ENCODE assay signal across 12 cellular contexts in the genomic region with DNA sequence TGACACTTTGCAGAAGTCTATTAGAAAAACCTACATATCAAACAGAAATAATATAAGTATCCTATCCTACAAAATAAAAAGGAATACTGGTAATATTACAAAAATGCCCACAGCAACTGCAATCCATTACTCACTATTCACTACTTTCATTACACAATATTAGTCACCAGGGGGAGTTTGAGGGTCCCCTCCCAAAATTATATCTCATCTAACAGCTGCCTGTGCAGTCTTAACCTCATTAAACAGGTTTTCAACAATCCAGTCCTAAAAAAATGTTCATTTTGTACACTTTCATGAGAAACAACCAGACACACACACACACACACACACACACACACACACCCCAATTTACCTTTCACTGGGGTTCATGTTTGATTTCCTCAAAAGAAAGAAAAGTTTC. TPM values are rescaled to one million over a fixed set of nuclear protein-coding genes. Genes with fewer than 3 reads are reported as not detected.
DNase-seq lines count a peak whose midpoint lies in the region; ATAC-seq, FAIRE-seq and TF ChIP-seq lines count a peak whose summit lies in the region.
"Had no signal": no experiment of that assay in that cellular context is flagged by ENCODE, and none has a peak within 500 bp of the region (broad histone marks: within the 10 kb centered on the region; RNA-seq: fewer than 3 reads in every experiment).

No MANE protein-coding gene starts in this region.

- no peak overlapping the region for H3K4ac ChIP-seq in IMR-90 (ENCODE audit: low read depth, low read length)

- intact Hi-C loops in IMR-90 (cut with micrococcal nuclease), result loop anchor here (10.0 kb wide), 1 partner anchor 49 kb away; no protein-coding TSS in a partner anchor

- H4K5ac ChIP-seq in IMR-90 (ENCODE audit: low read depth, low read length), result no peak overlapping the region

- H3K79me2 ChIP-seq in DND-41 (ENCODE audit: insufficient read depth, low read length) (peaks cover 71% of the 10 kb centered on the region), astrocyte (ENCODE audit: insufficient read depth, low read length) (peaks cover 56% of the 10 kb centered on the region)

- H3K27me3 ChIP-seq in DND-41 (ENCODE audit: insufficient read depth, low read length, poor library complexity) (no peaks in the 10 kb centered on the region), IMR-90 (ENCODE audit: control insufficient read depth, insufficient read depth, low read length) (no peaks in the 10 kb centered on the region), astrocyte (ENCODE audit: insufficient read depth, low read length) (no peaks in the 10 kb centered on the region)
- H3K27me3 ChIP-seq: stomach had no signal

- 0 out of 4 replicates have a peak overlapping the region, but pooled peaks of 1 of the 2 experiments have one; percentile 0 for H4K8ac ChIP-seq in IMR-90 (ENCODE audit: low read depth in 2 of 2, low read length in 2 of 2)

- H3K27ac Mint-ChIP-seq in astrocyte (ENCODE audit: unreplicated experiment), result no peak overlapping the region
- peak overlapping the region; percentile 55 for H3K27ac Mint-ChIP-seq in mesothelial cell of epicardium

- H3K4me1 ChIP-seq in DND-41 (ENCODE audit: insufficient read depth, low read length), result peaks cover 49% of the 10 kb centered on the region
- H3K4me1 ChIP-seq in IMR-90 (ENCODE audit: control insufficient read depth, insufficient read depth, low read length), result peaks cover 8% of the 10 kb centered on the region
- peaks cover 15% of the 10 kb centered on the region for H3K4me1 ChIP-seq in astrocyte (ENCODE audit: insufficient read depth, low read length)

- no peak for TF ChIP-seq RAD21 in IMR-90 (IDR thresholded peaks at IDR 0.05; ENCODE audit: low read length)

- H3K9me3 ChIP-seq in DND-41 (ENCODE audit: insufficient read depth, low read length, severe bottlenecking), result no peaks in the 10 kb centered on the region
- H3K9me3 ChIP-seq in IMR-90 (ENCODE audit: control insufficient read depth, insufficient read depth, low read length), result no peaks in the 10 kb centered on the region
- H3K9me3 ChIP-seq in astrocyte (ENCODE audit: insufficient read depth, low read depth, low read length), result no peaks in the 10 kb centered on the region
- H3K9me3 ChIP-seq: stomach had no signal

- H2AFZ ChIP-seq in DND-41 (ENCODE audit: low read depth, low read length), result no peak overlapping the region
- no peak overlapping the region for H2AFZ ChIP-seq in IMR-90 (replicated peaks; ENCODE audit: low read length, poor library complexity)
- no peak overlapping the region for H2AFZ ChIP-seq in astrocyte (ENCODE audit: low read depth, low read length)

- BruUV-seq in IMR-90 (replicated peaks; lab: Mats Ljungman, UMichigan), result no TSS peak

- H3K27ac ChIP-seq in DND-41 (ENCODE audit: low read length) (no peak overlapping the region), IMR-90 (ENCODE audit: insufficient read depth, low read length) (no peak overlapping the region), astrocyte (ENCODE audit: low read depth, low read length) (peak overlapping the region; percentile 19)
- H3K27ac ChIP-seq: skin epidermis had no signal

- H3K9me1 ChIP-seq in IMR-90 (ENCODE audit: insufficient read depth, low read length), result peaks cover 7% of the 10 kb centered on the region

- H3K23ac ChIP-seq in IMR-90 (ENCODE audit: low read depth, low read length), result no peak overlapping the region

- H2AK9ac ChIP-seq in IMR-90 (replicated peaks; ENCODE audit: low read depth, low read length, poor library complexity), result no peak overlapping the region

- H3K9me3 Mint-ChIP-seq in astrocyte (ENCODE audit: unreplicated experiment), result no peaks in the 10 kb centered on the region
- H3K9me3 Mint-ChIP-seq in mesothelial cell of epicardium, result no peaks in the 10 kb centered on the region

- in situ Hi-C loops in IMR-90 (cut with MboI; ENCODE audit: low sequenced_read_pairs), result loop anchor here (25.0 kb wide), 1 partner anchor 1257 kb away; no protein-coding TSS in a partner anchor

- no peaks in the 10 kb centered on the region for H3K27me3 Mint-ChIP-seq in astrocyte (ENCODE audit: low read depth, unreplicated experiment)
- no peaks in the 10 kb centered on the region for H3K27me3 Mint-ChIP-seq in mesothelial cell of epicardium (ENCODE audit: low read depth)

- H2BK20ac ChIP-seq in IMR-90 (ENCODE audit: low read depth, low read length), result no peak overlapping the region

- ATAC-seq in DND-41 (ENCODE audit: insufficient read depth, low read depth) (no peak), IMR-90 (ENCODE audit: low read depth) (no peak)
- ATAC-seq: left ventricle myocardium superior had no signal

- POLR2A ChIA-PET in IMR-90 (lab: Charles Lee; ENCODE audit: unreplicated experiment), result no interaction called here
- POLR2A ChIA-PET in HEK293T (lab: Yijun Ruan, JAX), result interaction anchor here (1.5 kb wide), 1 partner anchor 198 kb away, joined by 4 read pairs; a partner anchor contains a TSS

- H3K4me2 ChIP-seq in DND-41 (ENCODE audit: insufficient read depth, low read length) (peak overlapping the region; percentile 34; the same call in 1 of the 2 replicates), IMR-90 (ENCODE audit: low read depth, low read length) (peak overlapping the region; percentile 47; the same call in 1 of the 2 replicates), astrocyte (ENCODE audit: low read length) (peak overlapping the region; percentile 94)

- H3K9ac ChIP-seq in DND-41 (ENCODE audit: low read depth, low read length), result no peak overlapping the region
- H3K9ac ChIP-seq in IMR-90 (ENCODE audit: low read depth, low read length), result no peak overlapping the region
- peak overlapping the region; percentile 33 for H3K9ac ChIP-seq in astrocyte (ENCODE audit: low read length)

- CTCF ChIA-PET in IMR-90 (lab: Yijun Ruan, JAX), result interaction anchor here (0.6 to 0.7 kb wide), 2 partner anchors 583 to 754 kb away, joined by 3 read pairs; no protein-coding TSS in a partner anchor
- CTCF ChIA-PET in HEK293T (lab: Yijun Ruan, JAX), result no interaction called here

- H3K4me3 ChIP-seq in DND-41 (ENCODE audit: low read depth in 1 of 2, low read length in 2 of 2) (no peak overlapping the region), IMR-90 (ENCODE audit: insufficient read depth, low read depth, low read length) (no peak overlapping the region), astrocyte (ENCODE audit: insufficient read depth, low read depth, low read length) (no peak overlapping the region)

- no peak for TF ChIP-seq POLR2A in IMR-90 (IDR thresholded peaks at IDR 0.05; ENCODE audit: low read depth, low read length)

- H3K4me1 Mint-ChIP-seq in astrocyte (ENCODE audit: low read depth, unreplicated experiment) (peaks cover 23% of the 10 kb centered on the region), mesothelial cell of epicardium (peaks cover 41% of the 10 kb centered on the region)

- H2BK5ac ChIP-seq in IMR-90 (ENCODE audit: low read depth, low read length, poor library complexity, severe bottlenecking), result peak overlapping the region; percentile 20

- H2AK5ac ChIP-seq in IMR-90 (ENCODE audit: low read depth, low read length), result 0 out of 2 replicates have a peak overlapping the region, but pooled peaks have one; percentile 7

- H4K91ac ChIP-seq in IMR-90 (ENCODE audit: insufficient read depth, low read depth, low read length), result no peak overlapping the region

- H3K36me3 ChIP-seq in DND-41 (ENCODE audit: insufficient read depth, low read length) (peaks cover 3% of the 10 kb centered on the region), IMR-90 (ENCODE audit: control insufficient read depth, insufficient read depth, low read length) (0 out of 2 replicates have a peak, but pooled peaks cover 1% of the 10 kb centered on the region), astrocyte (ENCODE audit: insufficient read depth, low read length) (no peaks in the 10 kb centered on the region)

- H4K20me1 ChIP-seq in DND-41 (ENCODE audit: insufficient read depth, low read length) (peaks cover 13% of the 10 kb centered on the region), IMR-90 (ENCODE audit: insufficient read depth, low read length) (peaks cover 6% of the 10 kb centered on the region; the same call in 1 of the 2 replicates), astrocyte (ENCODE audit: insufficient read depth, low read length) (peaks cover 32% of the 10 kb centered on the region)

- dilution Hi-C loops in IMR-90 (cut with HindIII; ENCODE audit: low sequenced_read_pairs, unreplicated experiment), result no loop called here

- TF ChIP-seq CTCF in DND-41 (IDR thresholded peaks at IDR 0.05; ENCODE audit: borderline replicate concordance, extremely low read depth, low read length, poor library complexity, severe bottlenecking) (no peak), IMR-90 (conservative IDR thresholded peaks at IDR 0.05; ENCODE audit: low read depth, low read length) (no peak), astrocyte (IDR thresholded peaks at IDR 0.05; ENCODE audit: insufficient read depth, low read depth, low read length) (no peak), mesothelial cell of epicardium (IDR thresholded peaks at IDR 0.05; ENCODE audit: unreplicated experiment) (no peak)

- DNase-seq in DND-41 (no peak), IMR-90 (peak; percentile 27), astrocyte (ENCODE audit: low read depth) (no peak), mesothelial cell of epicardium (ENCODE audit: low spot score in 2 of 2, unreplicated experiment in 2 of 2) (no peak), DMS153 (lab: John Stamatoyannopoulos, UW) (no peak), HEK293T (ENCODE audit: extremely low spot score) (no peak), cortex of kidney (lab: John Stamatoyannopoulos, UW) (no peak)
- DNase-seq: left ventricle myocardium superior, NCI-H1930, stomach had no signal

- H2BK120ac ChIP-seq in IMR-90 (ENCODE audit: low read depth, low read length), result no peak overlapping the region

- H3K79me1 ChIP-seq in IMR-90 (ENCODE audit: low read depth in 1 of 2, low read length in 2 of 2), result peaks cover 8 to 28% of the 10 kb centered on the region in 2 experiments

- H3K4me3 Mint-ChIP-seq in astrocyte (ENCODE audit: unreplicated experiment) (peak overlapping the region; percentile 93), mesothelial cell of epicardium (no peak overlapping the region)

- peak overlapping the region; percentile 13; the same call in 1 of the 2 replicates for H3K14ac ChIP-seq in IMR-90 (replicated peaks; ENCODE audit: low read depth, low read length)

- H3K18ac ChIP-seq in IMR-90 (ENCODE audit: low read depth, low read length), result no peak overlapping the region

- no peaks in the 10 kb centered on the region for H3K36me3 Mint-ChIP-seq in astrocyte (ENCODE audit: low read depth, unreplicated experiment)
- no peaks in the 10 kb centered on the region for H3K36me3 Mint-ChIP-seq in mesothelial cell of epicardium

- FAIRE-seq in astrocyte (lab: Jason Lieb, UNC), result no peak

- H3K56ac ChIP-seq in IMR-90 (ENCODE audit: extremely low read depth, insufficient read depth, low read length), result no peak overlapping the region

- H2BK15ac ChIP-seq in IMR-90 (ENCODE audit: low read depth, low read length), result no peak overlapping the region

RNA-seq across cellular contexts. Expression of a gene that starts 2.9 kb away (rescaled TPM):
- total RNA-seq in IMR-90 (2012; rRNA removed), result 51.4 and 53.4 TPM in 2 replicates
- 6.7 and 7.3 TPM in 2 replicates for polyA plus RNA-seq in IMR-90 (2012; rRNA removed)
- 1.3 and 1.8 TPM in 2 replicates for polyA plus RNA-seq in IMR-90 (2012; cell fraction: cytosol; rRNA removed)
- polyA plus RNA-seq in IMR-90 (2012; cell fraction: nucleus; rRNA removed; ENCODE audit: low replicate concordance), result 4.5 and 15.7 TPM in 2 replicates
- total RNA-seq in astrocyte, result 20.4 and 21.4 TPM in 2 replicates
- 19.8 to 23.1 TPM (median 22.8 TPM) in 3 replicates for total RNA-seq in mesothelial cell of epicardium

RNA-seq across cellular contexts. Expression of a gene that starts 48.2 kb away (rescaled TPM):
- total RNA-seq in IMR-90 (2012; rRNA removed) (not detected in 2 replicates), astrocyte (not detected in 2 replicates), mesothelial cell of epicardium (not detected in 3 replicates)
- not detected in 2 replicates for polyA plus RNA-seq in IMR-90 (2012; rRNA removed)
- not detected in 2 replicates for polyA plus RNA-seq in IMR-90 (2012; cell fraction: cytosol; rRNA removed)
- not detected in 2 replicates for polyA plus RNA-seq in IMR-90 (2012; cell fraction: nucleus; rRNA removed; ENCODE audit: low replicate concordance)
- total RNA-seq: left ventricle myocardium superior; stomach; T-helper 1 cell treated with Interleukin-12 subunit alpha and Interleukin-12 subunit beta and Interleukin-4 antibody, amounts not matched to agents 30 ng/mL and 1 ng/mL, for 36 hours had no signal

Comparison
In these comparisons a context has a peak if more than half of its experiments do, and no peak if none do; other contexts are left out.
1. H3K4me2 ChIP-seq: peak in every context shown above with its lines; median percentile 94 in astrocyte; 47 in IMR-90; 34 in DND-41.